In genomic region chr17:80279895-80280294, GRCh38 we compare ENCODE assay signal across 10 cellular contexts. TPM values are rescaled to one million over a fixed set of nuclear protein-coding genes. Genes with fewer than 3 reads are reported as not detected.
DNase-seq lines count a peak whose midpoint lies in the region; ATAC-seq and TF ChIP-seq lines count a peak whose summit lies in the region.
"Had no signal": no experiment of that assay in that cellular context is flagged by ENCODE, and none has a peak within 500 bp of the region (broad histone marks: within the 10 kb centered on the region; RNA-seq: fewer than 3 reads in every experiment).

No MANE protein-coding gene starts in this region.

- no peak overlapping the region for H3K27ac ChIP-seq in naive thymus-derived CD4-positive, alpha-beta T cell (ENCODE audit: low read depth, low read length)

- no peaks in the 10 kb centered on the region for H3K27me3 ChIP-seq in naive thymus-derived CD4-positive, alpha-beta T cell (ENCODE audit: control insufficient read depth in 2 of 2, insufficient read depth in 2 of 2, low read length in 2 of 2)

- DNase-seq in AG04449 (ENCODE audit: low read depth, low spot score) (peak; percentile 44), NCI-H2196 (lab: John Stamatoyannopoulos, UW; ENCODE audit: unreplicated experiment) (peak; percentile 60), epithelial cell of esophagus (ENCODE audit: low read depth) (peak; percentile 56), NOMO-1 treated with dmso at 0.1 percent for 144 hours (lab: John Stamatoyannopoulos, UW; ENCODE audit: unreplicated experiment) (no peak), HT-29 (ENCODE audit: low spot score) (no peak)
- DNase-seq in naive thymus-derived CD4-positive, alpha-beta T cell: no peak
- DNase-seq: occipital lobe had no signal

- CTCF ChIA-PET in AG04449 (lab: Yijun Ruan, JAX): interaction anchor here (1.0 kb wide), 2 partner anchors 16 to 178 kb away, joined by 3 read pairs; partner anchors contain the start of gene GAA
- CTCF ChIA-PET in naive thymus-derived CD4-positive, alpha-beta T cell (lab: Charles Lee): no interaction called here

- no peaks in the 10 kb centered on the region for H3K9me3 ChIP-seq in naive thymus-derived CD4-positive, alpha-beta T cell (ENCODE audit: control insufficient read depth in 2 of 3, low read length in 3 of 3)

- no peak for ATAC-seq in naive thymus-derived CD4-positive, alpha-beta T cell
- ATAC-seq in HG02571 (IDR thresholded peaks at IDR 0.05; ENCODE audit: unreplicated experiment): no peak
- ATAC-seq in GM21528 (IDR thresholded peaks at IDR 0.05; ENCODE audit: low FRiP score, unreplicated experiment): no peak

- peaks cover 0 to 5% of the 10 kb centered on the region in 2 donors for H3K4me1 ChIP-seq in naive thymus-derived CD4-positive, alpha-beta T cell (ENCODE audit: control insufficient read depth in 2 of 2, insufficient read depth in 2 of 2, low read length in 2 of 2)

- H3K36me3 Mint-ChIP-seq in naive thymus-derived CD4-positive, alpha-beta T cell: peaks cover 0 to 24% (median 7%) of the 10 kb centered on the region in 5 donors

- TF ChIP-seq CTCF in AG04449 (IDR thresholded peaks at IDR 0.05; ENCODE audit: insufficient read depth, low read length, missing control alignments) (peak; percentile 12), epithelial cell of esophagus (IDR thresholded peaks at IDR 0.05; ENCODE audit: insufficient read depth, low read depth, low read length, missing control alignments) (peak; percentile 15)

- no peak overlapping the region for H3K4me3 Mint-ChIP-seq in naive thymus-derived CD4-positive, alpha-beta T cell

- H3K9me3 Mint-ChIP-seq in naive thymus-derived CD4-positive, alpha-beta T cell: peaks cover 0 to 1% (median 0%) of the 10 kb centered on the region in 11 donors
- H3K9me3 Mint-ChIP-seq: activated T-helper 2 cell treated with anti-CD3 and anti-CD28 coated beads, Interferon-gamma antibody, Interleukin-2, Interleukin-4, amounts not matched to agents 10 μg/mL and 5 μg/mL and 100 μg/mL, durations not matched to agents 14 hours and 24 hours and 36 hours had no signal

- H3K36me3 ChIP-seq in naive thymus-derived CD4-positive, alpha-beta T cell (ENCODE audit: control insufficient read depth in 2 of 3, insufficient read depth in 3 of 3, low read length in 3 of 3): peaks cover 0 to 70% (median 7%) of the 10 kb centered on the region in 3 experiments

- intact Hi-C loops in naive thymus-derived CD4-positive, alpha-beta T cell (cut with micrococcal nuclease): no loop called here

- peak overlapping the region in 6 of 9 donors; percentile 34 to 85 (median 71) for H3K27ac Mint-ChIP-seq in naive thymus-derived CD4-positive, alpha-beta T cell
- H3K27ac Mint-ChIP-seq: activated T-helper 2 cell treated with anti-CD3 and anti-CD28 coated beads, Interferon-gamma antibody, Interleukin-2, Interleukin-4, amounts not matched to agents 10 μg/mL and 5 μg/mL and 100 μg/mL, durations not matched to agents 14 hours and 24 hours and 36 hours had no signal

- no peaks in the 10 kb centered on the region for H3K27me3 Mint-ChIP-seq in naive thymus-derived CD4-positive, alpha-beta T cell

- no peak overlapping the region for H3K4me3 ChIP-seq in AG04449 (ENCODE audit: low read depth, low read length)
- no peak overlapping the region for H3K4me3 ChIP-seq in epithelial cell of esophagus (ENCODE audit: low read length)
- H3K4me3 ChIP-seq in naive thymus-derived CD4-positive, alpha-beta T cell (ENCODE audit: low read length): no peak overlapping the region

- POLR2A ChIA-PET in AG04449 (lab: Yijun Ruan, JAX): interaction anchor here (0.6 to 1.0 kb wide), 2 partner anchors 20 to 132 kb away, joined by 3 read pairs; no protein-coding TSS in a partner anchor
- POLR2A ChIA-PET in naive thymus-derived CD4-positive, alpha-beta T cell (lab: Charles Lee): interaction anchor here (1.3 to 1.4 kb wide), 2 partner anchors 13 to 16 kb away, joined by 5 to 6 read pairs; no protein-coding TSS in a partner anchor

- peaks cover 9 to 39% (median 25%) of the 10 kb centered on the region in 7 donors for H3K4me1 Mint-ChIP-seq in naive thymus-derived CD4-positive, alpha-beta T cell

RNA-seq across cellular contexts. Expression of gene RNF213, which starts 19.2 kb away (rescaled TPM):
- total RNA-seq in naive thymus-derived CD4-positive, alpha-beta T cell: 100 to 1,000 TPM; 317 to 775 (median 426) TPM
- polyA plus RNA-seq in naive thymus-derived CD4-positive, alpha-beta T cell: 10 to 100 TPM; 33.3 to 49.6 TPM
- total RNA-seq in HT-29 (2014; rRNA removed; shearing (Covaris generic)): 49.5 and 70.5 TPM in 2 replicates

RNA-seq across cellular contexts. Expression of gene SLC26A11, which starts 59.7 kb away (rescaled TPM):
- total RNA-seq in naive thymus-derived CD4-positive, alpha-beta T cell: 10 to 100 TPM in 4 of 5 experiments, 1 to 10 TPM in 1; 7.9 to 87.5 (median 67.5) TPM
- 1 to 10 TPM; 3.7 to 7.3 TPM for polyA plus RNA-seq in naive thymus-derived CD4-positive, alpha-beta T cell
- 0.94 and 2.8 TPM in 2 replicates for total RNA-seq in HT-29 (2014; rRNA removed; shearing (Covaris generic))

RNA-seq across cellular contexts. Expression of gene SGSH, which starts 59.8 kb away (rescaled TPM):
- 100 to 1,000 TPM in 4 of 5 experiments, 10 to 100 TPM in 1; 32.8 to 181 (median 147) TPM for total RNA-seq in naive thymus-derived CD4-positive, alpha-beta T cell
- polyA plus RNA-seq in naive thymus-derived CD4-positive, alpha-beta T cell: 10 to 100 TPM; 31.1 to 55.2 TPM
- total RNA-seq in HT-29 (2014; rRNA removed; shearing (Covaris generic)): 4.1 and 5.9 TPM in 2 replicates

Comparison
In these comparisons a context has a peak if more than half of its experiments do, and no peak if none do; other contexts are left out.
1. DNase-seq: peak in AG04449 (single experiment), NCI-H2196 (single experiment) and epithelial cell of esophagus (single experiment); none in naive thymus-derived CD4-positive, alpha-beta T cell (0 of 9), NOMO-1 treated with dmso at 0.1 percent for 144 hours (single experiment) and HT-29 (single experiment).